ENCODE assay signal across 22 cellular contexts in genomic region chr10:62348029-62348428, GRCh38. TPM values are rescaled to one million over a fixed set of nuclear protein-coding genes. Genes with fewer than 3 reads are reported as not detected.
A peak's percentile ranks its signal among the peaks of the same experiment; 100 is the strongest.
DNase-seq lines count a peak whose midpoint lies in the region; ATAC-seq and TF ChIP-seq lines count a peak whose summit lies in the region.
"Had no signal": no experiment of that assay in that cellular context is flagged by ENCODE, and none has a peak within 500 bp of the region (broad histone marks: within the 10 kb centered on the region; RNA-seq: fewer than 3 reads in every experiment).

No MANE protein-coding gene starts in this region.

- DNase-seq in COLO829 (ENCODE audit: low spot score) (peak; percentile 1), GM23248 (peak; percentile 22), RWPE1 (ENCODE audit: low spot score) (peak; percentile 13), foreskin melanocyte (peak; percentile 48), AG08396 (ENCODE audit: low spot score) (no peak), midbrain (lab: John Stamatoyannopoulos, UW) (no peak), NCI-H748 (lab: John Stamatoyannopoulos, UW; ENCODE audit: unreplicated experiment) (no peak)
- DNase-seq in activated CD8-positive, alpha-beta T cell treated with anti-CD3 and anti-CD28 coated beads, Interleukin-2, amount 10 ng/mL, durations not matched to agents 7 days and 5 days: no peak
- DNase-seq: 8988T, ACHN, DMS153, DND-41, Karpas-422, MV-4-11, NCI-H1105 treated with DMSO at 0.1 percent for 48 hours, NCI-H1694, NCI-H2029 treated with DMSO at 0.1 percent for 48 hours, NCI-H526 treated with DMSO at 0.1 percent for 48 hours, SIG-M5 had no signal

- no peaks in the 10 kb centered on the region for H3K79me2 ChIP-seq in GM23248 (ENCODE audit: insufficient read depth)

- H3K4me3 ChIP-seq in GM23248: no peak overlapping the region
- H3K4me3 ChIP-seq: SK-N-MC had no signal

- POLR2A ChIA-PET in RWPE1 (lab: Yijun Ruan, JAX; ENCODE audit: low non-redundant PET): no interaction called here
- POLR2A ChIA-PET in activated CD8-positive, alpha-beta T cell treated with anti-CD3 and anti-CD28 coated beads, Interleukin-2, amount 10 ng/mL, durations not matched to agents 7 days and 5 days (lab: Charles Lee): no interaction called here

- H3K4me2 ChIP-seq in GM23248 (ENCODE audit: unreplicated experiment): no peak overlapping the region

- in situ Hi-C loops in GM23248 (cut with MboI): no loop called here

- H3K4me1 Mint-ChIP-seq in activated CD8-positive, alpha-beta T cell treated with anti-CD3 and anti-CD28 coated beads, Interleukin-2, amount 10 ng/mL, durations not matched to agents 7 days and 5 days (ENCODE audit: low read depth): no peaks in the 10 kb centered on the region

- no peaks in the 10 kb centered on the region for H3K27me3 ChIP-seq in GM23248 (replicated peaks; ENCODE audit: insufficient read depth)

- CTCF ChIA-PET in RWPE1 (lab: Yijun Ruan, JAX): no interaction called here
- CTCF ChIA-PET in activated CD8-positive, alpha-beta T cell treated with anti-CD3 and anti-CD28 coated beads, Interleukin-2, amount 10 ng/mL, durations not matched to agents 7 days and 5 days (lab: Charles Lee): no interaction called here

- no peaks in the 10 kb centered on the region for H3K9me3 ChIP-seq in GM23248 (ENCODE audit: low read depth)

- H3K36me3 ChIP-seq in GM23248 (ENCODE audit: low read depth): no peaks in the 10 kb centered on the region; the same call in 1 of the 2 replicates

- no peak overlapping the region for H3K4me3 Mint-ChIP-seq in activated CD8-positive, alpha-beta T cell treated with anti-CD3 and anti-CD28 coated beads, Interleukin-2, amount 10 ng/mL, durations not matched to agents 7 days and 5 days

- H3K9me2 ChIP-seq in GM23248 (ENCODE audit: insufficient read depth): no peaks in the 10 kb centered on the region

- no peak overlapping the region for H3K27ac Mint-ChIP-seq in activated CD8-positive, alpha-beta T cell treated with anti-CD3 and anti-CD28 coated beads, Interleukin-2, amount 10 ng/mL, durations not matched to agents 7 days and 5 days

- no peak for ATAC-seq in activated CD8-positive, alpha-beta T cell treated with anti-CD3 and anti-CD28 coated beads, Interleukin-2, amount 10 ng/mL, durations not matched to agents 7 days and 5 days
- ATAC-seq: HepG2, Panc1 had no signal

- no peak overlapping the region for H3K9ac ChIP-seq in GM23248

- H3F3A ChIP-seq in GM23248 (ENCODE audit: insufficient read depth): peaks cover 9% of the 10 kb centered on the region

- H3K36me3 Mint-ChIP-seq in activated CD8-positive, alpha-beta T cell treated with anti-CD3 and anti-CD28 coated beads, Interleukin-2, amount 10 ng/mL, durations not matched to agents 7 days and 5 days (ENCODE audit: low read depth): no peaks in the 10 kb centered on the region

- no peak for TF ChIP-seq CTCF in RWPE1 (conservative IDR thresholded peaks at IDR 0.05; ENCODE audit: low read depth)

- peaks cover 22% of the 10 kb centered on the region for H3K9me3 Mint-ChIP-seq in activated CD8-positive, alpha-beta T cell treated with anti-CD3 and anti-CD28 coated beads, Interleukin-2, amount 10 ng/mL, durations not matched to agents 7 days and 5 days (ENCODE audit: insufficient read depth)

- H2AFZ ChIP-seq in GM23248: no peak overlapping the region

- no peaks in the 10 kb centered on the region for H3K27me3 Mint-ChIP-seq in activated CD8-positive, alpha-beta T cell treated with anti-CD3 and anti-CD28 coated beads, Interleukin-2, amount 10 ng/mL, durations not matched to agents 7 days and 5 days (ENCODE audit: low read depth)

- H4K20me1 ChIP-seq in GM23248 (ENCODE audit: insufficient read depth): no peaks in the 10 kb centered on the region

- no peak overlapping the region for H3K27ac ChIP-seq in GM23248
- H3K27ac ChIP-seq in RWPE1: no peak overlapping the region
- H3K27ac ChIP-seq: SK-N-MC had no signal

- H3K4me1 ChIP-seq in GM23248 (ENCODE audit: insufficient read depth): no peaks in the 10 kb centered on the region

RNA-seq across cellular contexts. Expression of gene ZNF365, which starts 26.1 kb away (rescaled TPM):
- 0.86 and 2.4 TPM in 2 replicates for total RNA-seq in GM23248 (2014; rRNA removed; shearing (Covaris generic))
- 0.76 and 1.4 TPM in 2 replicates for polyA plus RNA-seq in GM23248 (2016; fragmentation: Nextera tagmentation; extraction: Ambion mirVana)
- total RNA-seq in activated CD8-positive, alpha-beta T cell treated with anti-CD3 and anti-CD28 coated beads, Interleukin-2, amount 10 ng/mL, durations not matched to agents 7 days and 5 days: not detected
- total RNA-seq: HepG2 had no signal
- polyA plus RNA-seq: HepG2 had no signal

Comparison
In these comparisons a context has a peak if more than half of its experiments do, and no peak if none do; other contexts are left out.
1. DNase-seq: peak in COLO829 (single experiment), GM23248 (single experiment), RWPE1 (single experiment) and foreskin melanocyte (single experiment); none in AG08396 (single experiment), activated CD8-positive, alpha-beta T cell treated with anti-CD3 and anti-CD28 coated beads, Interleukin-2, amount 10 ng/mL, durations not matched to agents 7 days and 5 days (single experiment), midbrain (single experiment) and NCI-H748 (single experiment).